ENCODE assay signal across 1 cellular context in the genomic region with DNA sequence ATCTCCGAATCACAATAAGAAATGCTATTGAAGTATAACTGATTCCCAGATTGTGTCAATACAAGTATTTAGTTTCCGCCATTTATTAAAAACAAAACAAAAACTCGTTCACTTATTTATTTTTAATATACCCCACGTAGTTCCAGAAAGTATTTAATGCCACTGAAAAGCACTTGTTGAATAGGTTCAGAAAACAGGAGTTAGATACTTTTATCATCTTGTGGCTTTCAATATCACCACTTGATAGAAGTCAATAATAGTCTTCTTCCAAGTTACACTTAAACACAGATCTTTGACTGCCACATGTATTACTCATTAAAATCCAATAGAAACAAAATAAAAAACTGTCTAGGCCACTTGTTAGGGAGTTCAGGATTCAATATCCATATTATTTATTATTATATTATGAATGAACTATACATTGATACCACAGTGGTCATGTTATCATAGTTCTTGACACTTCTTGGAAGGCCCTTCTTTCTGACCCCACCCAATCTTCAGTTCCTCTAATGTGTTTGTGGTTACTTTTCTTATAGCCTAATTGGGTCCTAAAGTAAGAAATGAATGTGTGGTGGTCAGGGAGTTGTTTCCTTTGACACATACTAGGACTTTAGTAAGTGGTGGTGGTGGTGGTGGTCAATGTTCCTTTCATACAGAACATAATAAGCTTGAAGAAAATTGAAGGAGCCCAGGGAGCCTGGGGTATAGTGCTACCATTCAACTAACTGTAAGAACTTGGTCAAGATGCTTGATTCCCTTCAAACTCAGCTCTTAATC.
A peak's percentile ranks its signal among the peaks of the same experiment; 100 is the strongest.
TF ChIP-seq lines count a peak whose summit lies in the region.

No MANE protein-coding gene starts in this region.

TF ChIP-seq in GM12878, 131 proteins besides CTCF, POLR2A, EP300 and RAD21 (continued from another document and continues in another):
- TF ChIP-seq TAF1 (IDR thresholded peaks at IDR 0.05; ENCODE audit: borderline replicate concordance, low read depth, low read length) (no peak), BHLHE40 (IDR thresholded peaks at IDR 0.05; ENCODE audit: borderline replicate concordance in 1 of 2, low read depth in 2 of 2, low read length in 1 of 2) (peak; percentile 45 to 47; a peak in 1 of 4 replicates), CBX3 (IDR thresholded peaks at IDR 0.05; ENCODE audit: borderline replicate concordance, low read depth) (no peak), LARP7 (IDR thresholded peaks at IDR 0.05) (no peak), WRNIP1 (IDR thresholded peaks at IDR 0.05; ENCODE audit: borderline replicate concordance, low read depth, low read length) (no peak), YY1 (IDR thresholded peaks at IDR 0.05; ENCODE audit: low read depth, low read length) (no peak), EGR1 (IDR thresholded peaks at IDR 0.05; ENCODE audit: borderline replicate concordance in 1 of 2, low read depth in 2 of 2, low read length in 2 of 2) (no peak), CHD2 (IDR thresholded peaks at IDR 0.05; ENCODE audit: borderline replicate concordance, low read depth, low read length) (peak; percentile 53; the same call in 1 of the 2 replicates), MEF2B (IDR thresholded peaks at IDR 0.05; ENCODE audit: partially characterized antibody, poor library complexity, severe bottlenecking) (peak; percentile 86), STAT3 (IDR thresholded peaks at IDR 0.05; ENCODE audit: low read depth, low read length) (peak; percentile 59; the same call in 1 of the 2 replicates), MTA3 (IDR thresholded peaks at IDR 0.05; ENCODE audit: borderline replicate concordance, low read length) (peak; percentile 99), EED (IDR thresholded peaks at IDR 0.05; ENCODE audit: low read depth) (peak; percentile 94), BACH1 (IDR thresholded peaks at IDR 0.05; ENCODE audit: borderline replicate concordance) (peak; percentile 95), GATAD2B (conservative IDR thresholded peaks at IDR 0.05; ENCODE audit: low read depth) (peak; percentile 70), ZNF622 (IDR thresholded peaks at IDR 0.05) (no peak), MTA2 (IDR thresholded peaks at IDR 0.05; ENCODE audit: low read depth) (peak; percentile 100), BMI1 (IDR thresholded peaks at IDR 0.05; ENCODE audit: borderline replicate concordance) (peak; percentile 92), SRF (IDR thresholded peaks at IDR 0.05; ENCODE audit: low read depth in 2 of 2, low read length in 2 of 2) (peak in 1 of 2 experiments; percentile 83; a peak in 2 of 4 replicates), CREM (IDR thresholded peaks at IDR 0.05; ENCODE audit: low read depth) (peak; percentile 92), IRF4 (IDR thresholded peaks at IDR 0.05; ENCODE audit: low read depth, low read length) (peak; percentile 97), DPF2 (IDR thresholded peaks at IDR 0.05) (peak; percentile 99), CEBPB (IDR thresholded peaks at IDR 0.05; ENCODE audit: borderline replicate concordance in 1 of 2, low read depth in 2 of 2, low read length in 2 of 2) (peak in 1 of 2 experiments; percentile 100; a peak in 2 of 4 replicates), NR2C1 (IDR thresholded peaks at IDR 0.05) (no peak), SMC3 (IDR thresholded peaks at IDR 0.05; ENCODE audit: borderline replicate concordance, low read length) (no peak), TCF3 (IDR thresholded peaks at IDR 0.05; ENCODE audit: borderline replicate concordance, insufficient read depth, low read depth, low read length) (peak; percentile 76; the same call in 1 of the 2 replicates), CREB1 (IDR thresholded peaks at IDR 0.05; ENCODE audit: low read depth) (peak; percentile 60; the same call in 1 of the 2 replicates), ZBED1 (IDR thresholded peaks at IDR 0.05; ENCODE audit: borderline replicate concordance) (peak; percentile 97), NBN (IDR thresholded peaks at IDR 0.05) (0 out of 2 replicates have a peak, but pooled peaks have one; percentile 47), JUNB (IDR thresholded peaks at IDR 0.05) (peak; percentile 99), TCF12 (IDR thresholded peaks at IDR 0.05; ENCODE audit: low read depth, low read length) (peak; percentile 39; the same call in 1 of the 2 replicates), IKZF2 (IDR thresholded peaks at IDR 0.05) (peak; percentile 93 to 97), TCF7 (IDR thresholded peaks at IDR 0.05; ENCODE audit: borderline replicate concordance) (peak; percentile 74; the same call in 1 of the 2 replicates), TBL1XR1 (IDR thresholded peaks at IDR 0.05; ENCODE audit: low read depth, low read length) (peak; percentile 96), MEF2A (IDR thresholded peaks at IDR 0.05; ENCODE audit: insufficient read depth, low read depth, low read length) (peak; percentile 97), ESRRA (IDR thresholded peaks at IDR 0.05; ENCODE audit: low read length) (no peak), RELA (IDR thresholded peaks at IDR 0.05; ENCODE audit: borderline replicate concordance, partially characterized antibody) (no peak), GABPA (IDR thresholded peaks at IDR 0.05; ENCODE audit: low read depth) (peak; percentile 63), NFIC (IDR thresholded peaks at IDR 0.05; ENCODE audit: low read depth, low read length) (peak; percentile 100), CBX5 (IDR thresholded peaks at IDR 0.05; ENCODE audit: low read depth) (peak; percentile 94), JUND (IDR thresholded peaks at IDR 0.05; ENCODE audit: low read depth, low read length) (peak; percentile 84), SPI1 (IDR thresholded peaks at IDR 0.05; ENCODE audit: borderline replicate concordance, insufficient read depth, low read depth, low read length) (peak; percentile 95), SP1 (IDR thresholded peaks at IDR 0.05; ENCODE audit: low read depth, low read length) (peak; percentile 46), ZNF217 (IDR thresholded peaks at IDR 0.05) (peak; percentile 98), HDGF (IDR thresholded peaks at IDR 0.05) (no peak)
- TF ChIP-seq, protein P1, sequence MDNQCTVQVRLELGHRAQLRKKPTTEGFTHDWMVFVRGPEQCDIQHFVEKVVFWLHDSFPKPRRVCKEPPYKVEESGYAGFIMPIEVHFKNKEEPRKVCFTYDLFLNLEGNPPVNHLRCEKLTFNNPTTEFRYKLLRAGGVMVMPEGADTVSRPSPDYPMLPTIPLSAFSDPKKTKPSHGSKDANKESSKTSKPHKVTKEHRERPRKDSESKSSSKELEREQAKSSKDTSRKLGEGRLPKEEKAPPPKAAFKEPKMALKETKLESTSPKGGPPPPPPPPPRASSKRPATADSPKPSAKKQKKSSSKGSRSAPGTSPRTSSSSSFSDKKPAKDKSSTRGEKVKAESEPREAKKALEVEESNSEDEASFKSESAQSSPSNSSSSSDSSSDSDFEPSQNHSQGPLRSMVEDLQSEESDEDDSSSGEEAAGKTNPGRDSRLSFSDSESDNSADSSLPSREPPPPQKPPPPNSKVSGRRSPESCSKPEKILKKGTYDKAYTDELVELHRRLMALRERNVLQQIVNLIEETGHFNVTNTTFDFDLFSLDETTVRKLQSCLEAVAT (IDR thresholded peaks at IDR 0.05) = peak; percentile 91
- TF ChIP-seq, protein P2, sequence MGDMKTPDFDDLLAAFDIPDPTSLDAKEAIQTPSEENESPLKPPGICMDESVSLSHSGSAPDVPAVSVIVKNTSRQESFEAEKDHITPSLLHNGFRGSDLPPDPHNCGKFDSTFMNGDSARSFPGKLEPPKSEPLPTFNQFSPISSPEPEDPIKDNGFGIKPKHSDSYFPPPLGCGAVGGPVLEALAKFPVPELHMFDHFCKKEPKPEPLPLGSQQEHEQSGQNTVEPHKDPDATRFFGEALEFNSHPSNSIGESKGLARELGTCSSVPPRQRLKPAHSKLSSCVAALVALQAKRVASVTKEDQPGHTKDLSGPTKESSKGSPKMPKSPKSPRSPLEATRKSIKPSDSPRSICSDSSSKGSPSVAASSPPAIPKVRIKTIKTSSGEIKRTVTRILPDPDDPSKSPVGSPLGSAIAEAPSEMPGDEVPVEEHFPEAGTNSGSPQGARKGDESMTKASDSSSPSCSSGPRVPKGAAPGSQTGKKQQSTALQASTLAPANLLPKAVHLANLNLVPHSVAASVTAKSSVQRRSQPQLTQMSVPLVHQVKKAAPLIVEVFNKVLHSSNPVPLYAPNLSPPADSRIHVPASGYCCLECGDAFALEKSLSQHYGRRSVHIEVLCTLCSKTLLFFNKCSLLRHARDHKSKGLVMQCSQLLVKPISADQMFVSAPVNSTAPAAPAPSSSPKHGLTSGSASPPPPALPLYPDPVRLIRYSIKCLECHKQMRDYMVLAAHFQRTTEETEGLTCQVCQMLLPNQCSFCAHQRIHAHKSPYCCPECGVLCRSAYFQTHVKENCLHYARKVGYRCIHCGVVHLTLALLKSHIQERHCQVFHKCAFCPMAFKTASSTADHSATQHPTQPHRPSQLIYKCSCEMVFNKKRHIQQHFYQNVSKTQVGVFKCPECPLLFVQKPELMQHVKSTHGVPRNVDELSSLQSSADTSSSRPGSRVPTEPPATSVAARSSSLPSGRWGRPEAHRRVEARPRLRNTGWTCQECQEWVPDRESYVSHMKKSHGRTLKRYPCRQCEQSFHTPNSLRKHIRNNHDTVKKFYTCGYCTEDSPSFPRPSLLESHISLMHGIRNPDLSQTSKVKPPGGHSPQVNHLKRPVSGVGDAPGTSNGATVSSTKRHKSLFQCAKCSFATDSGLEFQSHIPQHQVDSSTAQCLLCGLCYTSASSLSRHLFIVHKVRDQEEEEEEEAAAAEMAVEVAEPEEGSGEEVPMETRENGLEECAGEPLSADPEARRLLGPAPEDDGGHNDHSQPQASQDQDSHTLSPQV (IDR thresholded peaks at IDR 0.05) = no peak
- TF ChIP-seq, protein P3, sequence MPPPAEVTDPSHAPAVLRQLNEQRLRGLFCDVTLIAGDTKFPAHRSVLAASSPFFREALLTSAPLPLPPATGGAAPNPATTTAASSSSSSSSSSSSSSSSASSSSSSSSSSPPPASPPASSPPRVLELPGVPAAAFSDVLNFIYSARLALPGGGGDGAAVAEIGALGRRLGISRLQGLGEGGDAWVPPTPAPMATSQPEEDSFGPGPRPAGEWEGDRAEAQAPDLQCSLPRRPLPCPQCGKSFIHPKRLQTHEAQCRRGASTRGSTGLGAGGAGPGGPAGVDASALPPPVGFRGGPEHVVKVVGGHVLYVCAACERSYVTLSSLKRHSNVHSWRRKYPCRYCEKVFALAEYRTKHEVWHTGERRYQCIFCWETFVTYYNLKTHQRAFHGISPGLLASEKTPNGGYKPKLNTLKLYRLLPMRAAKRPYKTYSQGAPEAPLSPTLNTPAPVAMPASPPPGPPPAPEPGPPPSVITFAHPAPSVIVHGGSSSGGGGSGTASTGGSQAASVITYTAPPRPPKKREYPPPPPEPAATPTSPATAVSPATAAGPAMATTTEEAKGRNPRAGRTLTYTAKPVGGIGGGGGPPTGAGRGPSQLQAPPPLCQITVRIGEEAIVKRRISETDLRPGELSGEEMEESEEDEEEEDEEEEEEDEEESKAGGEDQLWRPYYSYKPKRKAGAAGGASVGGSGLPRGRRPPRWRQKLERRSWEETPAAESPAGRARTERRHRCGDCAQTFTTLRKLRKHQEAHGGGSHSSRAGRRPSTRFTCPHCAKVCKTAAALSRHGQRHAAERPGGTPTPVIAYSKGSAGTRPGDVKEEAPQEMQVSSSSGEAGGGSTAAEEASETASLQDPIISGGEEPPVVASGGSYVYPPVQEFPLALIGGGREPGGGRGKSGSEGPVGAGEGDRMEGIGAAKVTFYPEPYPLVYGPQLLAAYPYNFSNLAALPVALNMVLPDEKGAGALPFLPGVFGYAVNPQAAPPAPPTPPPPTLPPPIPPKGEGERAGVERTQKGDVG (CRISPR knock-in tag; IDR thresholded peaks at IDR 0.05) = 0 out of 2 replicates have a peak, but pooled peaks have one; percentile 32
- TF ChIP-seq, protein P4, sequence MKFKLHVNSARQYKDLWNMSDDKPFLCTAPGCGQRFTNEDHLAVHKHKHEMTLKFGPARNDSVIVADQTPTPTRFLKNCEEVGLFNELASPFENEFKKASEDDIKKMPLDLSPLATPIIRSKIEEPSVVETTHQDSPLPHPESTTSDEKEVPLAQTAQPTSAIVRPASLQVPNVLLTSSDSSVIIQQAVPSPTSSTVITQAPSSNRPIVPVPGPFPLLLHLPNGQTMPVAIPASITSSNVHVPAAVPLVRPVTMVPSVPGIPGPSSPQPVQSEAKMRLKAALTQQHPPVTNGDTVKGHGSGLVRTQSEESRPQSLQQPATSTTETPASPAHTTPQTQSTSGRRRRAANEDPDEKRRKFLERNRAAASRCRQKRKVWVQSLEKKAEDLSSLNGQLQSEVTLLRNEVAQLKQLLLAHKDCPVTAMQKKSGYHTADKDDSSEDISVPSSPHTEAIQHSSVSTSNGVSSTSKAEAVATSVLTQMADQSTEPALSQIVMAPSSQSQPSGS (IDR thresholded peaks at IDR 0.05; ENCODE audit: low read length) = peak; percentile 98
- TF ChIP-seq, protein P5, sequence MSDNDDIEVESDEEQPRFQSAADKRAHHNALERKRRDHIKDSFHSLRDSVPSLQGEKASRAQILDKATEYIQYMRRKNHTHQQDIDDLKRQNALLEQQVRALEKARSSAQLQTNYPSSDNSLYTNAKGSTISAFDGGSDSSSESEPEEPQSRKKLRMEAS (IDR thresholded peaks at IDR 0.05; ENCODE audit: low read depth, low read length) = no peak
- TF ChIP-seq, protein P6, sequence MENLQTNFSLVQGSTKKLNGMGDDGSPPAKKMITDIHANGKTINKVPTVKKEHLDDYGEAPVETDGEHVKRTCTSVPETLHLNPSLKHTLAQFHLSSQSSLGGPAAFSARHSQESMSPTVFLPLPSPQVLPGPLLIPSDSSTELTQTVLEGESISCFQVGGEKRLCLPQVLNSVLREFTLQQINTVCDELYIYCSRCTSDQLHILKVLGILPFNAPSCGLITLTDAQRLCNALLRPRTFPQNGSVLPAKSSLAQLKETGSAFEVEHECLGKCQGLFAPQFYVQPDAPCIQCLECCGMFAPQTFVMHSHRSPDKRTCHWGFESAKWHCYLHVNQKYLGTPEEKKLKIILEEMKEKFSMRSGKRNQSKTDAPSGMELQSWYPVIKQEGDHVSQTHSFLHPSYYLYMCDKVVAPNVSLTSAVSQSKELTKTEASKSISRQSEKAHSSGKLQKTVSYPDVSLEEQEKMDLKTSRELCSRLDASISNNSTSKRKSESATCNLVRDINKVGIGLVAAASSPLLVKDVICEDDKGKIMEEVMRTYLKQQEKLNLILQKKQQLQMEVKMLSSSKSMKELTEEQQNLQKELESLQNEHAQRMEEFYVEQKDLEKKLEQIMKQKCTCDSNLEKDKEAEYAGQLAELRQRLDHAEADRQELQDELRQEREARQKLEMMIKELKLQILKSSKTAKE (IDR thresholded peaks at IDR 0.05; ENCODE audit: low read depth, poor library complexity, severe bottlenecking) = peak; percentile 83
